ENCODE assay signal across 8 cellular contexts in the genomic region with DNA sequence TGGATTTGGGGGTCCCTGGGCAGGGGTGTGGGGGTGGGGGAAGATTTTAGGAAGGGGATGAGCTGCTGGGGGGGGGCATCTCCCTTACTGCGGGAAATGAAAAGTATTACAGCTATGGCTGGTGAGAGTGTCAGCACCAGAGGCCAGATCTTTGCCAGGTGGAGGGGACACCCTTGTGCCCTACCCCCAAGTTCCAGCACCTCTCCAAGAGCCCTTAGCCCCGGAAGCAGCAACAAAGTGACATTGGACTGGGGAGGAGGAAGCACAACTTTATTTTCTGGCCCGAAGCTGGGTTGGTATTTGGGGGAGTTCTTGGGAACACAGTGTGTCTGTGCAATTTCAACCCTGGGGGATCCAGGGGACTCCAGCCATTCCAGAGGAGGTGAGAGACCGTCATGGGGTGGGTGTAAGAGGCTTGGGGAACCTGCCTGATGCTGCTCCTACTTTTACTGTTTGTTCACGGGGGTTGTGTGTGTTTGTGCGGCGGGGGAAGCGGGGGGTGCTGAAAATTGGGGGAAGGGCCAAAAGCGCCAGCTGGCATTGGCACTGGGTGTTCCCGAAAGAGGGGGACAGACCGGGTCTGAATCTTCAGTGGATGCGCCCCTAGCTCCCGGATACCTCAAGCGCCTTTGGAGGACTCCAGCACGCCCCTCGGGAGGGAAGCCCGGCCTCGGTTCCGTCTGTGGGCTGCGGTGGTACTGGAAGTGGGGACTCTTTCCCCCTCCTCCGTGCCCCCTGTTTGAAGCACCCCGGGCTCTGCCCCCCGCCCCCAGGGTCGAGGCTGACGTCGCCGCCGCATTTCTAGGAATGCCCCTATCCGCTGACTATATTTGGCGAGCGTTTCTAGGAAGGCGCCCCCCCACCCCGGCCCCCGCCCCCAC.
DNase-seq lines count a peak whose midpoint lies in the region; ATAC-seq, FAIRE-seq and TF ChIP-seq lines count a peak whose summit lies in the region.

No MANE protein-coding gene starts in this region.

- H3K9ac ChIP-seq in HepG2 (ENCODE audit: insufficient read depth, low read depth, low read length) = peak overlapping the region; percentile 56; the same call in 1 of the 2 replicates

- H4K20me1 ChIP-seq in HepG2 (ENCODE audit: insufficient read depth, low read length) = peaks cover 15% of the 10 kb centered on the region; the same call in 1 of the 2 replicates

- no peak for FAIRE-seq in HepG2 (lab: Jason Lieb, UNC)

- intact Hi-C loops in activated CD4-positive, alpha-beta T cell treated with anti-CD3 and anti-CD28 coated beads for 36 hours (cut with DNase I, micrococcal nuclease) = loop anchor here (1.0 to 5.0 kb wide), 4 partner anchors 53 to 331 kb away; a partner anchor contains a TSS
- intact Hi-C loops in breast epithelium (cut with DNase I; ENCODE audit: low total_unique reads) (no loop called here), HepG2 (cut with micrococcal nuclease; ENCODE audit: unreplicated experiment) (loop anchor here (1.0 to 5.0 kb wide), 5 partner anchors 17 to 228 kb away; no protein-coding TSS in a partner anchor)

- H3K9me3 ChIP-seq in breast epithelium = no peaks in the 10 kb centered on the region
- no peaks in the 10 kb centered on the region for H3K9me3 ChIP-seq in HepG2 (ENCODE audit: low read length)
- H3K9me3 ChIP-seq in tibial nerve = no peaks in the 10 kb centered on the region

- POLR2A ChIA-PET in activated CD4-positive, alpha-beta T cell treated with anti-CD3 and anti-CD28 coated beads for 36 hours (lab: Charles Lee) = no interaction called here
- POLR2A ChIA-PET in HepG2 (lab: Yijun Ruan, JAX) = interaction anchor here (0.7 to 1.5 kb wide), 3 partner anchors 11 to 225 kb away, joined by 3 to 7 read pairs (median 3); no protein-coding TSS in a partner anchor

- peaks cover 37% of the 10 kb centered on the region for H3K79me2 ChIP-seq in HepG2 (ENCODE audit: insufficient read depth, low read length)

- no peak overlapping the region for H3K27ac Mint-ChIP-seq in activated CD4-positive, alpha-beta T cell treated with anti-CD3 and anti-CD28 coated beads for 36 hours

- WGBS in HepG2 (ENCODE audit: low lambda C conversion rate) = 1% methylated on average over 33 of the region's 34 CpGs
- WGBS in tibial nerve, 2 donors = 0 to 2% methylated on average over 20 to 27 of the region's 34 CpGs

- in situ Hi-C loops in HepG2 (cut with HindIII; ENCODE audit: extremely low pct_ligation_motif_present, low pct_unique_long_range_greater_than_20kb) = loop anchor here (5.0 kb wide), 1 partner anchor 226 kb away; no protein-coding TSS in a partner anchor

- no peak for TF ChIP-seq EP300 in HepG2 (IDR thresholded peaks at IDR 0.05; ENCODE audit: low read depth in 2 of 2, low read length in 2 of 2)
- TF ChIP-seq EP300 in HepG2 (CRISPR knock-in tag; IDR thresholded peaks at IDR 0.05; ENCODE audit: borderline replicate concordance) = no peak
- TF ChIP-seq EP300 in tibial nerve (IDR thresholded peaks at IDR 0.05) = no peak

- BruUV-seq in HepG2 (replicated peaks; lab: Mats Ljungman, UMichigan) = no TSS peak

- H3K36me3 ChIP-seq in breast epithelium (no peaks in the 10 kb centered on the region), HepG2 (replicated peaks in 1 of 2; ENCODE audit: control insufficient read depth in 1 of 2, insufficient read depth in 2 of 2, low read length in 2 of 2) (no peaks in the 10 kb centered on the region), tibial nerve (no peaks in the 10 kb centered on the region)

- ATAC-seq in activated CD4-positive, alpha-beta T cell treated with anti-CD3 and anti-CD28 coated beads for 36 hours = peak; percentile 34
- ATAC-seq in HepG2 (peak; percentile 43), HG03280 (IDR thresholded peaks at IDR 0.05; ENCODE audit: unreplicated experiment) (no peak)

- peaks cover 8% of the 10 kb centered on the region for H3K4me1 Mint-ChIP-seq in activated CD4-positive, alpha-beta T cell treated with anti-CD3 and anti-CD28 coated beads for 36 hours

- TF ChIP-seq CTCF in breast epithelium (IDR thresholded peaks at IDR 0.05) (no peak), HepG2 (CRISPR knock-in tag; IDR thresholded peaks at IDR 0.05) (no peak), tibial nerve (IDR thresholded peaks at IDR 0.05) (no peak)

- CTCF ChIA-PET in activated CD4-positive, alpha-beta T cell treated with anti-CD3 and anti-CD28 coated beads for 36 hours (lab: Charles Lee) = interaction anchor here (0.5 to 2.0 kb wide), 9 partner anchors 8 to 559 kb away, joined by 3 to 5 read pairs (median 3); no protein-coding TSS in a partner anchor
- CTCF ChIA-PET in HepG2 (lab: Yijun Ruan, JAX; ENCODE audit: low intra/inter-chr PET ratio, low total read pairs) = interaction anchor here (2.9 kb wide), 1 partner anchor 228 kb away, joined by 31 read pairs; no protein-coding TSS in a partner anchor

- peak; percentile 35 for DNase-seq in activated CD4-positive, alpha-beta T cell treated with anti-CD3 and anti-CD28 coated beads for 36 hours
- DNase-seq in activated CD4-positive, alpha-beta T cell treated with anti-CD3 and anti-CD28 coated beads for 1 hour = no peak
- DNase-seq in NCI-H226 (peak; percentile 30), breast epithelium (ENCODE audit: low spot score in 2 of 2) (no peak), HepG2 (ENCODE audit: low spot score) (peak; percentile 49), tibial nerve (ENCODE audit: low spot score in 2 of 2) (peak in 1 of 2 donors; percentile 29), SKM-1 (lab: John Stamatoyannopoulos, UW; ENCODE audit: unreplicated experiment) (no peak)

- H3K27ac ChIP-seq in breast epithelium (peak overlapping the region; percentile 39 to 61), HepG2 (ENCODE audit: extremely low read length, insufficient read depth, low read length) (peak overlapping the region; percentile 36), tibial nerve (peak overlapping the region; percentile 51 to 86 (median 69))

- peaks cover 15% of the 10 kb centered on the region for H3K27me3 Mint-ChIP-seq in activated CD4-positive, alpha-beta T cell treated with anti-CD3 and anti-CD28 coated beads for 36 hours

- H3K4me3 ChIP-seq in breast epithelium (peak overlapping the region; percentile 89 to 91 (median 90)), HepG2 (replicated peaks in 1 of 3; ENCODE audit: insufficient read depth in 1 of 3, low read depth in 2 of 3, low read length in 3 of 3) (peak overlapping the region; percentile 70 to 90 (median 77)), tibial nerve (peak overlapping the region; percentile 44 to 86 (median 67))

- no peaks in the 10 kb centered on the region for H3K9me3 Mint-ChIP-seq in activated CD4-positive, alpha-beta T cell treated with anti-CD3 and anti-CD28 coated beads for 36 hours (ENCODE audit: low read depth)

- H2AFZ ChIP-seq in HepG2 (ENCODE audit: low read length) = no peak overlapping the region

- H3K4me1 ChIP-seq in breast epithelium (no peaks in the 10 kb centered on the region), HepG2 (ENCODE audit: insufficient read depth, low read length) (peaks cover 54% of the 10 kb centered on the region), tibial nerve (peaks cover 0 to 31% (median 12%) of the 10 kb centered on the region in 4 donors)

- H3K27me3 ChIP-seq in breast epithelium (no peaks in the 10 kb centered on the region), HepG2 (ENCODE audit: control insufficient read depth in 1 of 2, insufficient read depth in 2 of 2, low read length in 2 of 2) (peaks cover 0 to 4% of the 10 kb centered on the region in 2 experiments; a peak in 3 of 5 replicates), tibial nerve (no peaks in the 10 kb centered on the region)

- TF ChIP-seq RAD21 in HepG2 (CRISPR knock-in tag; IDR thresholded peaks at IDR 0.05) = no peak

- TF ChIP-seq POLR2A in breast epithelium (IDR thresholded peaks at IDR 0.05) (no peak), HepG2 (IDR thresholded peaks at IDR 0.05; ENCODE audit: insufficient read depth in 1 of 2, low read depth in 2 of 2, low read length in 2 of 2) (no peak; a peak in 1 of 4 replicates), tibial nerve (IDR thresholded peaks at IDR 0.05) (no peak)

- no peaks in the 10 kb centered on the region for H3K36me3 Mint-ChIP-seq in activated CD4-positive, alpha-beta T cell treated with anti-CD3 and anti-CD28 coated beads for 36 hours (ENCODE audit: low read depth)

- H3K4me2 ChIP-seq in HepG2 (ENCODE audit: low read depth, low read length) = peak overlapping the region; percentile 100

- H3K4me3 Mint-ChIP-seq in activated CD4-positive, alpha-beta T cell treated with anti-CD3 and anti-CD28 coated beads for 36 hours = peak overlapping the region; percentile 63

TF ChIP-seq in HepG2, 621 proteins besides CTCF, POLR2A, EP300 and RAD21 (continues in another document):
- TF ChIP-seq GABPB1 (CRISPR knock-in tag; IDR thresholded peaks at IDR 0.05) (0 out of 2 replicates have a peak, but pooled peaks have one; percentile 13), RXRA (CRISPR knock-in tag; IDR thresholded peaks at IDR 0.05) (0 out of 2 replicates have a peak, but pooled peaks have one; percentile 9), ZNF607 (CRISPR knock-in tag; IDR thresholded peaks at IDR 0.05; ENCODE audit: borderline replicate concordance) (0 out of 2 replicates have a peak, but pooled peaks have one; percentile 24), STAT5B (CRISPR knock-in tag; IDR thresholded peaks at IDR 0.05) (no peak), ZNF333 (CRISPR knock-in tag; IDR thresholded peaks at IDR 0.05; ENCODE audit: borderline replicate concordance) (peak; percentile 78; the same call in 1 of the 2 replicates), HES4 (CRISPR knock-in tag; IDR thresholded peaks at IDR 0.05; ENCODE audit: borderline replicate concordance) (0 out of 2 replicates have a peak, but pooled peaks have one; percentile 48), HNRNPK (IDR thresholded peaks at IDR 0.05; ENCODE audit: low read depth, low read length, poor library complexity, severe bottlenecking) (peak; percentile 33), ZNF850 (CRISPR knock-in tag; conservative IDR thresholded peaks at IDR 0.05) (0 out of 2 replicates have a peak, but pooled peaks have one; percentile 40)
- TF ChIP-seq, protein P1, sequence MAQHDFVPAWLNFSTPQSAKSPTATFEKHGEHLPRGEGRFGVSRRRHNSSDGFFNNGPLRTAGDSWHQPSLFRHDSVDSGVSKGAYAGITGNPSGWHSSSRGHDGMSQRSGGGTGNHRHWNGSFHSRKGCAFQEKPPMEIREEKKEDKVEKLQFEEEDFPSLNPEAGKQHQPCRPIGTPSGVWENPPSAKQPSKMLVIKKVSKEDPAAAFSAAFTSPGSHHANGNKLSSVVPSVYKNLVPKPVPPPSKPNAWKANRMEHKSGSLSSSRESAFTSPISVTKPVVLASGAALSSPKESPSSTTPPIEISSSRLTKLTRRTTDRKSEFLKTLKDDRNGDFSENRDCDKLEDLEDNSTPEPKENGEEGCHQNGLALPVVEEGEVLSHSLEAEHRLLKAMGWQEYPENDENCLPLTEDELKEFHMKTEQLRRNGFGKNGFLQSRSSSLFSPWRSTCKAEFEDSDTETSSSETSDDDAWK (CRISPR knock-in tag; IDR thresholded peaks at IDR 0.05) = no peak
- TF ChIP-seq, protein P2, sequence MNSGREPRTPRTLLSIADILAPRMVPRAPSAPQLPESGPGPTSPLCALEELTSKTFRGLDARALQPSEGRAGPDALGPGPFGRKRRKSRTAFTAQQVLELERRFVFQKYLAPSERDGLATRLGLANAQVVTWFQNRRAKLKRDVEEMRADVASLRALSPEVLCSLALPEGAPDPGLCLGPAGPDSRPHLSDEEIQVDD (CRISPR knock-in tag; IDR thresholded peaks at IDR 0.05; ENCODE audit: borderline replicate concordance) = no peak

Comparison
In these comparisons a context has a peak if more than half of its experiments do, and no peak if none do; other contexts are left out.
1. DNase-seq: peak in activated CD4-positive, alpha-beta T cell treated with anti-CD3 and anti-CD28 coated beads for 36 hours (single experiment), NCI-H226 (single experiment) and HepG2 (single experiment); none in activated CD4-positive, alpha-beta T cell treated with anti-CD3 and anti-CD28 coated beads for 1 hour (single experiment), breast epithelium (0 of 2) and SKM-1 (single experiment).
2. Peak in every context shown above with its lines, with median percentiles within 50 percentile points of each other: H3K27ac ChIP-seq and H3K4me3 ChIP-seq.